ENCODE assay signal across 12 cellular contexts in the genomic region with DNA sequence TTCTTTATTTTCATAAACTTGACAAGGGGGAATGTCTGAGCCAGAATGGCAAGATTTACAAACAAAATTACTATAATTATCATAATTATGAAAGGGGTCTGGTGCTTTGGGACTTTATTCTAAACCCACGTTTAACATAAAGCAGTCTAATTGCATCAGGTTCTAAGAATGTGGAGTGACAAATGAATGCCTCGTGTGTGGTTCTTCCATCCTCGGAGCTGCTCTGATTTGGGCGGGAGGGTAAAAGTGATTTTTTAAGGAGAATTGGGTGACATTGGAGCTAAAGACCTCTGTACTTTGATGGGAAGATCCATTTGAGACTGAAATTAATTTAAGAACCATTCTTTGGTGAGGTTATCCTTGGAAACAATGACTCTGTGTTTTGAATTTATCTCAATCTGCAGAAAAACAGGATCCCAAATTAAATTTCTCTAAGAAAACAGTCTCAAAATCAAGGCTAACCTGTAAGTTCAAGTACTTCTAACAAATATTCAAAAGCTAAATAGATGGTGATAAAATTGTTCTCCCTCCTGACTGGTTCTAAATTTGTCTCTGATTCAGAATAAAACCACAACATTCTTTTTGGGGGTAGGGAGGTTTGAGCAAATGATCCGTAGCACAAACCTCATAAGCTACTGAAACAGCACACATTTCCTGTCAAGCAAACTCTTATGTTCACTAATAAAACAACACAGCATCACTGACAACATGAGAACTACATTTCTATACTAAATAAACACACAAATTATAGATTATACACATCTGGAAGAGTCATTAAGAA.
DNase-seq lines count a peak whose midpoint lies in the region; ATAC-seq and TF ChIP-seq lines count a peak whose summit lies in the region.
"Had no signal": no experiment of that assay in that cellular context is flagged by ENCODE, and none has a peak within 500 bp of the region (broad histone marks: within the 10 kb centered on the region; RNA-seq: fewer than 3 reads in every experiment).

No MANE protein-coding gene starts in this region.

- peak overlapping the region in 9 of 10 donors; percentile 31 to 90 (median 70) for H3K27ac Mint-ChIP-seq in naive thymus-derived CD8-positive, alpha-beta T cell
- H3K27ac Mint-ChIP-seq: memory B cell had no signal

- H3K4me2 ChIP-seq in KMS-11: 0 out of 2 replicates have a peak overlapping the region, but pooled peaks have one; percentile 13

- no peaks in the 10 kb centered on the region for H3K79me2 ChIP-seq in KMS-11 (ENCODE audit: insufficient read depth, low read depth)

- no peaks in the 10 kb centered on the region for H3K27me3 Mint-ChIP-seq in naive thymus-derived CD8-positive, alpha-beta T cell

- peak; percentile 42 for DNase-seq in NCI-H2081 treated with DMSO at 0.1 percent for 48 hours (lab: John Stamatoyannopoulos, UW)
- DNase-seq in NCI-H2081 (lab: John Stamatoyannopoulos, UW): no peak
- DNase-seq in astrocyte of the spinal cord (ENCODE audit: low read depth, low spot score): peak; percentile 87
- peak in 2 of 10 donors; percentile 30 to 39 for DNase-seq in naive thymus-derived CD8-positive, alpha-beta T cell
- no peak for DNase-seq in dorsolateral prefrontal cortex
- DNase-seq in posterior cingulate gyrus: no peak
- DNase-seq in activated CD4-positive, alpha-beta T cell treated with anti-CD3 and anti-CD28 coated beads for 48 hours: no peak
- DNase-seq: NCI-H1048; stimulated activated CD4-positive, alpha-beta T cell treated with anti-CD3 and anti-CD28 coated beads, Interleukin-4, amount 100 ng/mL, for 1 hour; trophoblast cell had no signal

- H3K27me3 ChIP-seq in KMS-11 (ENCODE audit: insufficient read depth, low read depth): no peaks in the 10 kb centered on the region
- H3K27me3 ChIP-seq in dorsolateral prefrontal cortex: no peaks in the 10 kb centered on the region

- H3K27ac ChIP-seq in KMS-11 (no peak overlapping the region), dorsolateral prefrontal cortex (no peak overlapping the region)

- no peak for TF ChIP-seq CTCF in KMS-11 (conservative IDR thresholded peaks at IDR 0.05; ENCODE audit: low read depth, low read length)
- no peak for TF ChIP-seq CTCF in astrocyte of the spinal cord (IDR thresholded peaks at IDR 0.05; ENCODE audit: low read depth, low read length)
- no peak for TF ChIP-seq CTCF in dorsolateral prefrontal cortex (IDR thresholded peaks at IDR 0.05 in 54 of 56, conservative IDR thresholded peaks at IDR 0.05 in 2 of 56; ENCODE audit: low read depth in 1 of 56, partially characterized antibody in 56 of 56)

- H2AFZ ChIP-seq in KMS-11 (ENCODE audit: low read depth): no peak overlapping the region

- H3K36me3 ChIP-seq in KMS-11 (ENCODE audit: insufficient read depth): no peaks in the 10 kb centered on the region

- ATAC-seq in naive thymus-derived CD8-positive, alpha-beta T cell: peak in 1 of 2 donors; percentile 55

- H3K4me1 Mint-ChIP-seq in naive thymus-derived CD8-positive, alpha-beta T cell: peaks cover 62 to 86% (median 66%) of the 10 kb centered on the region in 4 donors

- H3K9me3 Mint-ChIP-seq in naive thymus-derived CD8-positive, alpha-beta T cell: no peaks in the 10 kb centered on the region
- H3K9me3 Mint-ChIP-seq: memory B cell had no signal

- H3K4me3 Mint-ChIP-seq in naive thymus-derived CD8-positive, alpha-beta T cell: peak overlapping the region in 9 of 10 donors; percentile 9 to 76 (median 51)
- H3K4me3 Mint-ChIP-seq: memory B cell had no signal

- intact Hi-C loops in dorsolateral prefrontal cortex (cut with DNase I) (no loop called here), posterior cingulate gyrus (cut with DNase I) (no loop called here)

- in situ Hi-C loops in astrocyte of the spinal cord (cut with HindIII; ENCODE audit: low sequenced_read_pairs): no loop called here

- H4K20me1 ChIP-seq in KMS-11 (ENCODE audit: insufficient read depth): no peaks in the 10 kb centered on the region

- peaks cover 9% of the 10 kb centered on the region for H3K4me1 ChIP-seq in KMS-11 (ENCODE audit: low read depth, poor library complexity, severe bottlenecking)

- H3K36me3 Mint-ChIP-seq in naive thymus-derived CD8-positive, alpha-beta T cell: no peaks in the 10 kb centered on the region
- H3K36me3 Mint-ChIP-seq: memory B cell had no signal

- POLR2A ChIA-PET in naive thymus-derived CD8-positive, alpha-beta T cell (lab: Charles Lee): interaction anchor here (1.0 to 2.1 kb wide), 2 partner anchors 10 to 12 kb away, joined by 3 to 5 read pairs; no protein-coding TSS in a partner anchor

- no peak overlapping the region for H3K9ac ChIP-seq in KMS-11

- H3K4me3 ChIP-seq in KMS-11 (IDR thresholded peaks at IDR 0.05; ENCODE audit: insufficient read depth, low read depth, low read length) (no peak overlapping the region), astrocyte of the spinal cord (ENCODE audit: low read depth, low read length) (no peak overlapping the region), dorsolateral prefrontal cortex (no peak overlapping the region)

Comparison
In these comparisons a context has a peak if more than half of its experiments do, and no peak if none do; other contexts are left out.
1. DNase-seq: peak in NCI-H2081 treated with DMSO at 0.1 percent for 48 hours (single experiment) and astrocyte of the spinal cord (single experiment); none in NCI-H2081 (0 of 2), dorsolateral prefrontal cortex (0 of 10), posterior cingulate gyrus (0 of 10) and activated CD4-positive, alpha-beta T cell treated with anti-CD3 and anti-CD28 coated beads for 48 hours (single experiment).